Comparison of ENCODE assay signal across 8 cellular contexts in the genomic region with DNA sequence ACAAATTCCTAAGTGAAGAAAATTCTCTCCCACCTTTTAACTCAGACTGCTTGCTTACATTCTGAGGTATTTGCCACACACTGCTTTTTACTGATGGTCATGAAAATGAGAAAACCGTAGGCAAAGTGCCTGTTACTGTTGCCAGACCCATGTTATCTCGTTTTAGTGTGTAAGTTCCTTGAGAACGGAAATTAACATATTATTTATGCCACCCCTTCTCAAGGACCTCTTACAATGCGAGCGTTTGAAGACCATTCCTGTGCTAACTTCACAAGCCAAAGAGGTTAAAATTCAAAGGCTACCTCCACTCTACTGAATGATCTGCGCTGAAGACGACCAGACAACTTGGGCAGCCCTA. TPM values are rescaled to one million over a fixed set of nuclear protein-coding genes. Genes with fewer than 3 reads are reported as not detected.
DNase-seq lines count a peak whose midpoint lies in the region; ATAC-seq, FAIRE-seq and TF ChIP-seq lines count a peak whose summit lies in the region.

No MANE protein-coding gene starts in this region.

- no peak overlapping the region for H2BK120ac ChIP-seq in mesenchymal stem cell (ENCODE audit: low read depth, low read length)

- H3K27ac ChIP-seq in cardiac muscle cell (peak overlapping the region; percentile 99), GM12878 (ENCODE audit: control insufficient read depth, insufficient read depth) (peak overlapping the region; percentile 99), mesenchymal stem cell (ENCODE audit: low read length, poor library complexity, severe bottlenecking) (peak overlapping the region; percentile 92), uterus (peak overlapping the region; percentile 86 to 97)

- ATAC-seq in Right ventricle myocardium superior (ENCODE audit: poor library complexity) (no peak), GM12878 (no peak)

- no peak overlapping the region for H2BK15ac ChIP-seq in mesenchymal stem cell (ENCODE audit: low read depth, poor library complexity, severe bottlenecking)

- intact Hi-C loops in Right ventricle myocardium superior (cut with DNase I) (loop anchor here (10.0 kb wide), 1 partner anchor 155 kb away; no protein-coding TSS in a partner anchor), GM12878 (cut with micrococcal nuclease; ENCODE audit: unreplicated experiment) (no loop called here), uterus (cut with DNase I; ENCODE audit: low total_unique reads) (no loop called here)

- in situ Hi-C loops in GM12878 (cut with MboI), result loop anchor here (5.0 to 25.0 kb wide), 3 partner anchors 217 to 1192 kb away; a partner anchor contains a TSS

- TF ChIP-seq POLR2A in GM12878 (IDR thresholded peaks at IDR 0.05; ENCODE audit: low read depth, low read length), result no peak
- no peak for TF ChIP-seq POLR2A in uterus (IDR thresholded peaks at IDR 0.05)

- H3K36me3 ChIP-seq in cardiac muscle cell (no peaks in the 10 kb centered on the region), GM12878 (ENCODE audit: control insufficient read depth in 2 of 2, insufficient read depth in 2 of 2, low read length in 1 of 2) (no peaks in the 10 kb centered on the region; a peak in 1 of 4 replicates), mesenchymal stem cell (ENCODE audit: control insufficient read depth in 1 of 2, insufficient read depth in 2 of 2, low read depth in 1 of 2, low read length in 2 of 2) (peaks cover 5 to 12% of the 10 kb centered on the region in 2 experiments), uterus (no peaks in the 10 kb centered on the region)

- peak overlapping the region in 1 of 2 experiments; percentile 13 for H3K4ac ChIP-seq in mesenchymal stem cell (ENCODE audit: low read depth in 1 of 2, low read length in 2 of 2)

- H4K20me1 ChIP-seq in GM12878 (ENCODE audit: control insufficient read depth, insufficient read depth), result no peaks in the 10 kb centered on the region

- DNase-seq in cardiac muscle cell (ENCODE audit: low read depth in 1 of 2, low spot score in 1 of 2) (no peak), Right ventricle myocardium superior (no peak), GM12878 (ENCODE audit: low read depth, low spot score) (no peak), mesenchymal stem cell (no peak), uterus (no peak), NCI-H1092 (lab: John Stamatoyannopoulos, UW) (no peak), CD1c-positive myeloid dendritic cell (ENCODE audit: extremely low spot score) (no peak)
- no peak for DNase-seq in stimulated activated CD8-positive, alpha-beta memory T cell treated with anti-CD3 and anti-CD28 coated beads, Interleukin-4, amount 100 ng/mL, for 48 hours

- H3K23ac ChIP-seq in mesenchymal stem cell (ENCODE audit: low read length in 2 of 2), result no peak overlapping the region

- no peak overlapping the region for H2AK5ac ChIP-seq in mesenchymal stem cell (ENCODE audit: low read length, severe bottlenecking)

- no peak overlapping the region for H2BK5ac ChIP-seq in mesenchymal stem cell (ENCODE audit: low read depth, low read length, poor library complexity, severe bottlenecking)

- no peak overlapping the region for H2BK12ac ChIP-seq in mesenchymal stem cell (ENCODE audit: low read length in 2 of 2)

- under 1% methylated on average over 7 of the region's 7 CpGs for WGBS in GM12878 (ENCODE audit: insufficient coverage, insufficient replicate concordance, low lambda C conversion rate, missing lambda C conversion rate)
- 0% methylated on average over 5 of the region's 7 CpGs for WGBS in mesenchymal stem cell

- H3K14ac ChIP-seq in mesenchymal stem cell (ENCODE audit: low read length in 2 of 2), result no peak overlapping the region

- H3K9ac ChIP-seq in GM12878 (ENCODE audit: control insufficient read depth, insufficient read depth, low read length) (peak overlapping the region; percentile 97), mesenchymal stem cell (ENCODE audit: low read length) (peak overlapping the region; percentile 98)

- TF ChIP-seq EP300 in GM12878 (IDR thresholded peaks at IDR 0.05; ENCODE audit: borderline replicate concordance in 1 of 2, control insufficient read depth in 1 of 2, low read depth in 2 of 2, low read length in 2 of 2), result no peak

- POLR2A ChIA-PET in GM12878 (lab: Charles Lee), result interaction anchor here (0.5 to 1.4 kb wide), 5 partner anchors 145 to 550 kb away, joined by 3 to 5 read pairs (median 3); a partner anchor contains a TSS

- H3K18ac ChIP-seq in mesenchymal stem cell (ENCODE audit: low read depth in 1 of 2, low read length in 2 of 2), result peak overlapping the region in 1 of 2 experiments; percentile 92

- peak overlapping the region; percentile 86 for H3K4me3 ChIP-seq in cardiac muscle cell
- peak overlapping the region; percentile 97 for H3K4me3 ChIP-seq in GM12878
- peak overlapping the region; percentile 84 to 93 for H3K4me3 ChIP-seq in mesenchymal stem cell (ENCODE audit: insufficient read depth in 1 of 2, low read depth in 1 of 2, low read length in 2 of 2)
- peak overlapping the region; percentile 53 to 74 for H3K4me3 ChIP-seq in uterus

- H3K4me2 ChIP-seq in GM12878 (ENCODE audit: control insufficient read depth, insufficient read depth) (peak overlapping the region; percentile 74), mesenchymal stem cell (ENCODE audit: low read length, poor library complexity, severe bottlenecking) (peak overlapping the region; percentile 78)

- no peak overlapping the region for H4K91ac ChIP-seq in mesenchymal stem cell (ENCODE audit: low read length)

- H3K27me3 ChIP-seq in cardiac muscle cell (no peaks in the 10 kb centered on the region), GM12878 (replicated peaks in 1 of 2; ENCODE audit: control insufficient read depth in 2 of 2, insufficient read depth in 2 of 2, low read length in 1 of 2) (no peaks in the 10 kb centered on the region), mesenchymal stem cell (ENCODE audit: control insufficient read depth in 1 of 2, insufficient read depth in 1 of 2, low read length in 2 of 2) (no peaks in the 10 kb centered on the region), uterus (no peaks in the 10 kb centered on the region)

- BruUV-seq in GM12878 (replicated peaks; lab: Mats Ljungman, UMichigan), result no TSS peak

- peak overlapping the region; percentile 88 for H4K8ac ChIP-seq in mesenchymal stem cell (ENCODE audit: low read length)

- SMC1A ChIA-PET in GM12878 (lab: Charles Lee; ENCODE audit: uncharacterized antibody, unreplicated experiment), result interaction anchor here (0.7 to 1.4 kb wide), 8 partner anchors 48 to 215 kb away, joined by 3 to 10 read pairs (median 4); a partner anchor contains a TSS

- TF ChIP-seq CTCF in cardiac muscle cell (IDR thresholded peaks at IDR 0.05; ENCODE audit: low read depth, low read length) (no peak), GM12878 (IDR thresholded peaks at IDR 0.05 in 2 of 3, conservative IDR thresholded peaks at IDR 0.05 in 1 of 3; ENCODE audit: control insufficient read depth in 2 of 3, extremely low read depth in 1 of 3, insufficient read depth in 1 of 3, low read depth in 3 of 3, low read length in 3 of 3) (no peak), uterus (IDR thresholded peaks at IDR 0.05) (no peak)

- RAD21 ChIA-PET in GM12878 (lab: Charles Lee; ENCODE audit: unreplicated experiment), result interaction anchor here (0.6 to 2.0 kb wide), 11 partner anchors 12 to 593 kb away, joined by 3 to 22 read pairs (median 4); a partner anchor contains a TSS

- peaks cover 7% of the 10 kb centered on the region for H3K79me1 ChIP-seq in mesenchymal stem cell (replicated peaks; ENCODE audit: low read length, poor library complexity, severe bottlenecking)

- H3K79me2 ChIP-seq in GM12878 (ENCODE audit: control insufficient read depth, insufficient read depth, low read length), result peaks cover 29% of the 10 kb centered on the region

- TF ChIP-seq RAD21 in GM12878 (IDR thresholded peaks at IDR 0.05; ENCODE audit: insufficient read depth, low read depth, low read length), result no peak

- H2AFZ ChIP-seq in GM12878 (ENCODE audit: control insufficient read depth, low read depth, low read length) (peak overlapping the region; percentile 97), mesenchymal stem cell (ENCODE audit: low read depth, low read length) (peak overlapping the region; percentile 72)

- no peak for FAIRE-seq in GM12878 (lab: Jason Lieb, UNC)

- H3K9me3 ChIP-seq in cardiac muscle cell (ENCODE audit: low read depth), result no peaks in the 10 kb centered on the region
- H3K9me3 ChIP-seq in GM12878 (replicated peaks; ENCODE audit: control insufficient read depth, insufficient read depth, low read length), result no peaks in the 10 kb centered on the region; the same call in 2 of the 3 replicates
- H3K9me3 ChIP-seq in mesenchymal stem cell (ENCODE audit: control insufficient read depth, low read length), result no peaks in the 10 kb centered on the region
- H3K9me3 ChIP-seq in uterus, result no peaks in the 10 kb centered on the region

- peaks cover 6% of the 10 kb centered on the region for H3K4me1 ChIP-seq in cardiac muscle cell (ENCODE audit: low read depth)
- peaks cover 7% of the 10 kb centered on the region for H3K4me1 ChIP-seq in GM12878 (ENCODE audit: control insufficient read depth, insufficient read depth, low read length)
- peaks cover 5% of the 10 kb centered on the region for H3K4me1 ChIP-seq in mesenchymal stem cell (ENCODE audit: control insufficient read depth, insufficient read depth, low read depth, low read length)
- peaks cover 0 to 7% of the 10 kb centered on the region in 2 donors for H3K4me1 ChIP-seq in uterus

- CTCF ChIA-PET in GM12878 (lab: Yijun Ruan, JAX), result interaction anchor here (0.9 to 2.1 kb wide), 4 partner anchors 212 to 278 kb away, joined by 3 to 14 read pairs (median 6); a partner anchor contains a TSS

RNA-seq across cellular contexts. Expression of a gene that starts 0.5 kb away (rescaled TPM):
- total RNA-seq in cardiac muscle cell (32.7 and 33.3 TPM in 2 replicates), Right ventricle myocardium superior (8.4 TPM), GM12878 (2014; rRNA removed) (23.5 and 32.9 TPM in 2 replicates), GM12878 (2014; rRNA removed; fragmentation: Illumina TruSeq; extraction: Trizol) (38.0 and 41.3 TPM in 2 replicates), GM12878 (2021) (28.1 and 28.5 TPM in 2 replicates), uterus (10 to 100 TPM in 3 of 4 donors, 1 to 10 TPM in 1; 2.6 to 45.2 (median 28.9) TPM)
- polyA plus RNA-seq in cardiac muscle cell (24.0 and 27.6 TPM in 2 replicates), GM12878 (2011; rRNA removed) (25.6 and 33.0 TPM in 2 replicates), GM12878 (2014; fragmentation: Illumina TruSeq; extraction: Trizol) (43.6 and 58.2 TPM in 2 replicates), GM12878 (2014; fragmentation: Nextera tagmentation; extraction: Ambion mirVana) (10 to 100 TPM; 20.3 to 30.4 TPM), GM12878 (2014; rRNA removed) (32.7 and 37.4 TPM in 2 replicates), GM12878 (2016; fragmentation: Nextera tagmentation; extraction: Ambion mirVana) (10 to 100 TPM; 46.4 to 49.6 TPM)
- 92.2 and 102 TPM in 2 replicates for total RNA-seq in GM12878 (2013; cell fraction: nucleolus; rRNA removed)
- polyA plus RNA-seq in GM12878 (2011; ENCODE audit: low read depth), result 14.0 TPM
- polyA plus RNA-seq in GM12878 (2011; cell fraction: cytosol; rRNA removed), result 16.6 and 20.9 TPM in 2 replicates
- polyA plus RNA-seq in GM12878 (2011; cell fraction: nucleus; rRNA removed), result 23.2 and 30.1 TPM in 2 replicates
- polyA plus RNA-seq in GM12878 (2012), result 12.9 and 14.3 TPM in 2 replicates
- polyA minus RNA-seq in GM12878 (2011; rRNA and poly(A)+ RNA removed), result 23.3 and 24.4 TPM in 2 replicates
- 9.9 and 10.2 TPM in 2 replicates for polyA minus RNA-seq in GM12878 (2011; cell fraction: cytosol; rRNA and poly(A)+ RNA removed)
- 16.2 and 21.8 TPM in 2 replicates for polyA minus RNA-seq in GM12878 (2011; cell fraction: nucleus; rRNA and poly(A)+ RNA removed)
- 20.2 TPM for polyA plus RNA-seq in mesenchymal stem cell (2013, experiment 1 of 2)
- polyA plus RNA-seq in mesenchymal stem cell (2013, experiment 2 of 2), result 21.9 TPM

RNA-seq across cellular contexts. Expression of a gene that starts 27.2 kb away (rescaled TPM):
- total RNA-seq in cardiac muscle cell, result 15.0 and 24.3 TPM in 2 replicates
- polyA plus RNA-seq in cardiac muscle cell, result 69.5 and 80.0 TPM in 2 replicates
- total RNA-seq in Right ventricle myocardium superior, result 28.9 TPM
- total RNA-seq in GM12878 (2013; cell fraction: nucleolus; rRNA removed), result 38.0 and 39.4 TPM in 2 replicates
- 28.4 and 36.9 TPM in 2 replicates for total RNA-seq in GM12878 (2014; rRNA removed)
- 27.8 and 28.2 TPM in 2 replicates for total RNA-seq in GM12878 (2014; rRNA removed; fragmentation: Illumina TruSeq; extraction: Trizol)
- total RNA-seq in GM12878 (2021), result 27.8 and 28.4 TPM in 2 replicates
- polyA plus RNA-seq in GM12878 (2011; ENCODE audit: low read depth), result 5.5 TPM
- 67.3 and 69.8 TPM in 2 replicates for polyA plus RNA-seq in GM12878 (2011; rRNA removed)
- 30.1 and 45.4 TPM in 2 replicates for polyA plus RNA-seq in GM12878 (2011; cell fraction: cytosol; rRNA removed)
- 18.0 and 19.5 TPM in 2 replicates for polyA plus RNA-seq in GM12878 (2011; cell fraction: nucleus; rRNA removed)
- 25.2 and 31.2 TPM in 2 replicates for polyA plus RNA-seq in GM12878 (2012)
- polyA plus RNA-seq in GM12878 (2014; fragmentation: Illumina TruSeq; extraction: Trizol), result 23.2 and 27.1 TPM in 2 replicates
- 100 to 1,000 TPM; 134 to 173 TPM for polyA plus RNA-seq in GM12878 (2014; fragmentation: Nextera tagmentation; extraction: Ambion mirVana)
- polyA plus RNA-seq in GM12878 (2014; rRNA removed), result 27.6 and 33.1 TPM in 2 replicates
- polyA plus RNA-seq in GM12878 (2016; fragmentation: Nextera tagmentation; extraction: Ambion mirVana), result 10 to 100 TPM; 87.2 to 87.8 TPM
- 30.2 and 55.3 TPM in 2 replicates for polyA minus RNA-seq in GM12878 (2011; rRNA and poly(A)+ RNA removed)
- 7.4 and 12.4 TPM in 2 replicates for polyA minus RNA-seq in GM12878 (2011; cell fraction: cytosol; rRNA and poly(A)+ RNA removed)
- polyA minus RNA-seq in GM12878 (2011; cell fraction: nucleus; rRNA and poly(A)+ RNA removed), result 16.7 and 23.3 TPM in 2 replicates
- 109 TPM for polyA plus RNA-seq in mesenchymal stem cell (2013, experiment 1 of 2)
- polyA plus RNA-seq in mesenchymal stem cell (2013, experiment 2 of 2), result 118 TPM
- 10 to 100 TPM; 28.9 to 51.2 (median 42.6) TPM for total RNA-seq in uterus
